ENCODE assay signal across 9 cellular contexts in genomic region chr12:13044859-13045384, GRCh38. TPM values are rescaled to one million over a fixed set of nuclear protein-coding genes. Genes with fewer than 3 reads are reported as not detected.
DNase-seq lines count a peak whose midpoint lies in the region; ATAC-seq and TF ChIP-seq lines count a peak whose summit lies in the region.
"Had no signal": no experiment of that assay in that cellular context is flagged by ENCODE, and none has a peak within 500 bp of the region (broad histone marks: within the 10 kb centered on the region; RNA-seq: fewer than 3 reads in every experiment).

No MANE protein-coding gene starts in this region.

- WGBS in transverse colon (ENCODE audit: low coverage in 1 of 2), 2 donors = 5 to 18% methylated on average over 2 to 8 of the region's 8 CpGs

- in situ Hi-C loops in transverse colon (cut with MboI; ENCODE audit: low pct_ligation_motif_present in 1 of 4, low pct_unique_long_range_greater_than_20kb in 1 of 4, low sequenced_read_pairs in 3 of 4) = no loop called here

- intact Hi-C loops in activated naive CD4-positive, alpha-beta T cell treated with anti-CD3 and anti-CD28 coated beads for 36 hours (cut with micrococcal nuclease) = loop anchor here (1.0 to 5.0 kb wide), 3 partner anchors 45 to 233 kb away; partner anchors contain the start of genes DDX47 and HEBP1
- intact Hi-C loops in transverse colon (cut with DNase I; ENCODE audit: low total_unique reads) = no loop called here

- H3K27me3 Mint-ChIP-seq in activated naive CD4-positive, alpha-beta T cell treated with anti-CD3 and anti-CD28 coated beads for 36 hours (ENCODE audit: low read depth) = no peaks in the 10 kb centered on the region
- peaks cover 20% of the 10 kb centered on the region for H3K27me3 Mint-ChIP-seq in activated naive CD8-positive, alpha-beta T cell treated with anti-CD3 and anti-CD28 coated beads, Interleukin-2, amount 10 ng/mL, durations not matched to agents 7 days and 5 days

- H3K36me3 Mint-ChIP-seq in activated naive CD4-positive, alpha-beta T cell treated with anti-CD3 and anti-CD28 coated beads for 36 hours (ENCODE audit: low read depth) = no peaks in the 10 kb centered on the region
- peaks cover 0 to 8% of the 10 kb centered on the region in 2 donors for H3K36me3 Mint-ChIP-seq in activated naive CD4-positive, alpha-beta T cell treated with anti-CD3 and anti-CD28 coated beads, Interleukin-2, amount 50 U/mL, for 72 hours
- H3K36me3 Mint-ChIP-seq in activated naive CD8-positive, alpha-beta T cell treated with anti-CD3 and anti-CD28 coated beads, Interleukin-2, amount 10 ng/mL, durations not matched to agents 7 days and 5 days = peaks cover 1% of the 10 kb centered on the region

- no peak for DNase-seq in activated naive CD4-positive, alpha-beta T cell treated with anti-CD3 and anti-CD28 coated beads for 36 hours
- DNase-seq in activated naive CD4-positive, alpha-beta T cell treated with anti-CD3 and anti-CD28 coated beads, Interleukin-2, amount 50 U/mL, for 72 hours (ENCODE audit: low spot score in 2 of 2) = no peak
- no peak for DNase-seq in activated naive CD8-positive, alpha-beta T cell treated with anti-CD3 and anti-CD28 coated beads, Interleukin-2, amount 10 ng/mL, durations not matched to agents 7 days and 5 days
- DNase-seq in kidney epithelial cell (ENCODE audit: low read depth) = no peak
- no peak for DNase-seq in transverse colon
- DNase-seq in GM20000 (ENCODE audit: low spot score) = no peak
- DNase-seq in stimulated activated CD4-positive, alpha-beta T cell treated with anti-CD3 and anti-CD28 coated beads, Interleukin-4, amount 100 ng/mL, for 4 hours = no peak

- POLR2A ChIA-PET in activated naive CD8-positive, alpha-beta T cell treated with anti-CD3 and anti-CD28 coated beads, Interleukin-2, amount 10 ng/mL, durations not matched to agents 7 days and 5 days (lab: Charles Lee) = interaction anchor here (0.6 to 1.4 kb wide), 3 partner anchors 11 to 254 kb away, joined by 3 to 5 read pairs (median 3); no protein-coding TSS in a partner anchor

- no peak overlapping the region for H3K27ac Mint-ChIP-seq in activated naive CD4-positive, alpha-beta T cell treated with anti-CD3 and anti-CD28 coated beads for 36 hours
- peak overlapping the region in 1 of 2 donors; percentile 81 for H3K27ac Mint-ChIP-seq in activated naive CD4-positive, alpha-beta T cell treated with anti-CD3 and anti-CD28 coated beads, Interleukin-2, amount 50 U/mL, for 72 hours
- no peak overlapping the region for H3K27ac Mint-ChIP-seq in activated naive CD8-positive, alpha-beta T cell treated with anti-CD3 and anti-CD28 coated beads, Interleukin-2, amount 10 ng/mL, durations not matched to agents 7 days and 5 days

- H3K27me3 ChIP-seq in kidney epithelial cell (ENCODE audit: control insufficient read depth, insufficient read depth, low read length) = peaks cover 2% of the 10 kb centered on the region
- peaks cover 67% of the 10 kb centered on the region for H3K27me3 ChIP-seq in transverse colon

- H3K9me3 Mint-ChIP-seq in activated naive CD4-positive, alpha-beta T cell treated with anti-CD3 and anti-CD28 coated beads for 36 hours = no peaks in the 10 kb centered on the region
- no peaks in the 10 kb centered on the region for H3K9me3 Mint-ChIP-seq in activated naive CD4-positive, alpha-beta T cell treated with anti-CD3 and anti-CD28 coated beads, Interleukin-2, amount 50 U/mL, for 72 hours
- H3K9me3 Mint-ChIP-seq in activated naive CD8-positive, alpha-beta T cell treated with anti-CD3 and anti-CD28 coated beads, Interleukin-2, amount 10 ng/mL, durations not matched to agents 7 days and 5 days = no peaks in the 10 kb centered on the region

- CTCF ChIA-PET in activated naive CD4-positive, alpha-beta T cell treated with anti-CD3 and anti-CD28 coated beads for 36 hours (lab: Charles Lee) = interaction anchor here (0.5 to 1.0 kb wide), 8 partner anchors 9 to 1920 kb away, joined by 3 to 4 read pairs (median 3); no protein-coding TSS in a partner anchor

- H3K9me3 ChIP-seq in transverse colon = no peaks in the 10 kb centered on the region

- TF ChIP-seq CTCF in kidney epithelial cell (IDR thresholded peaks at IDR 0.05; ENCODE audit: insufficient read depth, low read length, poor library complexity, severe bottlenecking) = no peak
- TF ChIP-seq CTCF in transverse colon (IDR thresholded peaks at IDR 0.05) = no peak
- TF ChIP-seq CTCF in GM20000 (IDR thresholded peaks at IDR 0.05; ENCODE audit: extremely low read depth, missing control alignments) = no peak

- no peak for ATAC-seq in activated naive CD4-positive, alpha-beta T cell treated with anti-CD3 and anti-CD28 coated beads, Interleukin-2, amount 50 U/mL, for 72 hours
- no peak for ATAC-seq in activated naive CD8-positive, alpha-beta T cell treated with anti-CD3 and anti-CD28 coated beads, Interleukin-2, amount 10 ng/mL, durations not matched to agents 7 days and 5 days (ENCODE audit: low read depth)
- ATAC-seq in HG03469 (IDR thresholded peaks at IDR 0.05; ENCODE audit: unreplicated experiment) = no peak

- H3K4me3 ChIP-seq in kidney epithelial cell (ENCODE audit: low read depth, low read length) (peak overlapping the region; percentile 98), transverse colon (peak overlapping the region; percentile 83 to 90 (median 87))

- peak overlapping the region in 2 of 4 donors; percentile 42 to 73 for H3K27ac ChIP-seq in transverse colon

- peak overlapping the region; percentile 79 for H3K4me3 Mint-ChIP-seq in activated naive CD4-positive, alpha-beta T cell treated with anti-CD3 and anti-CD28 coated beads for 36 hours
- H3K4me3 Mint-ChIP-seq in activated naive CD8-positive, alpha-beta T cell treated with anti-CD3 and anti-CD28 coated beads, Interleukin-2, amount 10 ng/mL, durations not matched to agents 7 days and 5 days = peak overlapping the region; percentile 85

- H3K36me3 ChIP-seq in kidney epithelial cell (ENCODE audit: control insufficient read depth, insufficient read depth, low read length) (no peaks in the 10 kb centered on the region), transverse colon (no peaks in the 10 kb centered on the region)

- no peak for TF ChIP-seq POLR2A in transverse colon (IDR thresholded peaks at IDR 0.05)

- H3K4me1 ChIP-seq in transverse colon = peaks cover 4 to 30% (median 17%) of the 10 kb centered on the region in 4 donors

- H3K4me1 Mint-ChIP-seq in activated naive CD4-positive, alpha-beta T cell treated with anti-CD3 and anti-CD28 coated beads for 36 hours (ENCODE audit: low read depth) = peaks cover 16% of the 10 kb centered on the region
- peaks cover 9% of the 10 kb centered on the region for H3K4me1 Mint-ChIP-seq in activated naive CD8-positive, alpha-beta T cell treated with anti-CD3 and anti-CD28 coated beads, Interleukin-2, amount 10 ng/mL, durations not matched to agents 7 days and 5 days

- TF ChIP-seq EP300 in transverse colon (IDR thresholded peaks at IDR 0.05; ENCODE audit: low read depth) = no peak

RNA-seq across cellular contexts. Expression of gene FAM234B, which starts 0.7 kb away (rescaled TPM):
- 1 to 10 TPM; 7.4 to 7.7 TPM for total RNA-seq in activated naive CD4-positive, alpha-beta T cell treated with anti-CD3 and anti-CD28 coated beads for 36 hours
- 10 to 100 TPM in 1 of 2 donors, 1 to 10 TPM in 1; 6.2 to 17.2 TPM for total RNA-seq in activated naive CD4-positive, alpha-beta T cell treated with anti-CD3 and anti-CD28 coated beads, Interleukin-2, amount 50 U/mL, for 72 hours
- 1 to 10 TPM; 5.1 to 6.8 TPM for total RNA-seq in activated naive CD8-positive, alpha-beta T cell treated with anti-CD3 and anti-CD28 coated beads, Interleukin-2, amount 10 ng/mL, durations not matched to agents 7 days and 5 days
- total RNA-seq in kidney epithelial cell (4.8 and 5.0 TPM in 2 replicates), transverse colon (1 to 10 TPM in 3 of 4 donors, under 1 TPM in 1; 0.60 to 2.6 (median 1.8) TPM)

RNA-seq across cellular contexts. Expression of gene HEBP1, which starts 44.9 kb away (rescaled TPM):
- 10 to 100 TPM; 28.7 to 32.3 TPM for total RNA-seq in activated naive CD4-positive, alpha-beta T cell treated with anti-CD3 and anti-CD28 coated beads for 36 hours
- 10 to 100 TPM; 25.0 to 34.2 TPM for total RNA-seq in activated naive CD4-positive, alpha-beta T cell treated with anti-CD3 and anti-CD28 coated beads, Interleukin-2, amount 50 U/mL, for 72 hours
- total RNA-seq in activated naive CD8-positive, alpha-beta T cell treated with anti-CD3 and anti-CD28 coated beads, Interleukin-2, amount 10 ng/mL, durations not matched to agents 7 days and 5 days = 10 to 100 TPM; 13.9 to 17.6 TPM
- total RNA-seq in kidney epithelial cell (14.7 and 19.4 TPM in 2 replicates), transverse colon (10 to 100 TPM; 10.3 to 74.4 (median 37.4) TPM)

RNA-seq across cellular contexts. Expression of gene GSG1, which starts 58.5 kb away (rescaled TPM):
- not detected for total RNA-seq in activated naive CD4-positive, alpha-beta T cell treated with anti-CD3 and anti-CD28 coated beads for 36 hours
- not detected for total RNA-seq in activated naive CD4-positive, alpha-beta T cell treated with anti-CD3 and anti-CD28 coated beads, Interleukin-2, amount 50 U/mL, for 72 hours
- total RNA-seq in activated naive CD8-positive, alpha-beta T cell treated with anti-CD3 and anti-CD28 coated beads, Interleukin-2, amount 10 ng/mL, durations not matched to agents 7 days and 5 days = not detected
- not detected in 2 replicates for total RNA-seq in kidney epithelial cell
- total RNA-seq in transverse colon = not detected
- total RNA-seq: glomerular endothelial cell had no signal
